1 cellular context compared by ENCODE assay signal in the genomic region with DNA sequence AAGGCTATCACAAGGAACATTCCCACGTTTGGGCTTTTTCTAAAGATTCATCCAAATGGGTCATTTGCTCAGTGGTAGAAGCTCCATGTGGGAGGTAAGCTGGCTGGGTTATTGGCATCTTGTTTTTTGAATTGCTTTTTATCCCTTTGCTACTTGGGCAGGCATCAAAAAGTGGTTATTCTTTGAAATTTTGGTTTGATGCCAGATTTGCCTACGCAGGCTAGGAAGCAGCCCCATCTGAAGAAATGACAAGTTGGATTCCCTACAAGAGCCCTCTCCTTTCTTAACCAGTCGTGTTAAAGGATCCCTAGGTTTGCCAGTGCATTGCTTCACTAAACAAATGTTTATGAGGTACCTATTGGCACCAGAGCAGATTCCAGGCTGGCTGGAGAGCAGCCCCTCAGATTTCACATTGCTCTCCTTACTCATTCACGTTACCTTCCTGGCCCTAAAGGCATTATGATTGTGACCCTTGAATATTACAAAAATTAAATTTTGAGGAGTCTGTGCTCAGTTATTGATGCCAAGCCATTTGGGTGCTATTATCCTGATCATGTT.
TF ChIP-seq lines count a peak whose summit lies in the region.

No MANE protein-coding gene starts in this region.

TF ChIP-seq in GM23338, 12 proteins besides CTCF, POLR2A, EP300 and RAD21:
- TF ChIP-seq, protein P1, sequence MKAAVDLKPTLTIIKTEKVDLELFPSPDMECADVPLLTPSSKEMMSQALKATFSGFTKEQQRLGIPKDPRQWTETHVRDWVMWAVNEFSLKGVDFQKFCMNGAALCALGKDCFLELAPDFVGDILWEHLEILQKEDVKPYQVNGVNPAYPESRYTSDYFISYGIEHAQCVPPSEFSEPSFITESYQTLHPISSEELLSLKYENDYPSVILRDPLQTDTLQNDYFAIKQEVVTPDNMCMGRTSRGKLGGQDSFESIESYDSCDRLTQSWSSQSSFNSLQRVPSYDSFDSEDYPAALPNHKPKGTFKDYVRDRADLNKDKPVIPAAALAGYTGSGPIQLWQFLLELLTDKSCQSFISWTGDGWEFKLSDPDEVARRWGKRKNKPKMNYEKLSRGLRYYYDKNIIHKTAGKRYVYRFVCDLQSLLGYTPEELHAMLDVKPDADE (IDR thresholded peaks at IDR 0.05) = no peak
- TF ChIP-seq POLR2AphosphoS5 (IDR thresholded peaks at IDR 0.05; ENCODE audit: low read depth) (no peak), ZNF331 (CRISPR knock-in tag; IDR thresholded peaks at IDR 0.05; ENCODE audit: low read depth) (no peak)
